Comparison of ENCODE assay signal across 1 cellular context in genomic region chr15:64381000-64381751, GRCh38.
TF ChIP-seq lines count a peak whose summit lies in the region.

A gene with protein sequence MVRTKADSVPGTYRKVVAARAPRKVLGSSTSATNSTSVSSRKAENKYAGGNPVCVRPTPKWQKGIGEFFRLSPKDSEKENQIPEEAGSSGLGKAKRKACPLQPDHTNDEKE (minus strand): TSS chr15:64381441. CDS start chr15:64381371, 70 bp downstream.

TF ChIP-seq in HepG2, 621 proteins besides CTCF, POLR2A, EP300 and RAD21 (continued from another document and continues in another):
- 0 out of 2 replicates have a peak, but pooled peaks have one; percentile 19 for TF ChIP-seq GMEB1 (CRISPR knock-in tag; IDR thresholded peaks at IDR 0.05; ENCODE audit: borderline replicate concordance)
- no peak for TF ChIP-seq CENPX (CRISPR knock-in tag; IDR thresholded peaks at IDR 0.05)
- TF ChIP-seq MED8 (CRISPR knock-in tag; IDR thresholded peaks at IDR 0.05; ENCODE audit: insufficient replicate concordance) = peak; percentile 31
- peak; percentile 25; the same call in 1 of the 2 replicates for TF ChIP-seq ZNF367 (CRISPR knock-in tag; IDR thresholded peaks at IDR 0.05; ENCODE audit: borderline replicate concordance)
- 0 out of 2 replicates have a peak, but pooled peaks have one; percentile 47 for TF ChIP-seq NFKB2 (CRISPR knock-in tag; IDR thresholded peaks at IDR 0.05; ENCODE audit: borderline replicate concordance)
- peak; percentile 69; the same call in 1 of the 2 replicates for TF ChIP-seq REPIN1 (CRISPR knock-in tag; IDR thresholded peaks at IDR 0.05; ENCODE audit: borderline replicate concordance, low read depth)
- TF ChIP-seq ZNF781 (CRISPR knock-in tag; IDR thresholded peaks at IDR 0.05; ENCODE audit: borderline replicate concordance, not compliant biosample characterization) = no peak
- TF ChIP-seq GTF2F1 (IDR thresholded peaks at IDR 0.05; ENCODE audit: low read length) = peak; percentile 30; the same call in 1 of the 2 replicates
- no peak for TF ChIP-seq ZNF441 (CRISPR knock-in tag; IDR thresholded peaks at IDR 0.05; ENCODE audit: borderline replicate concordance)
- TF ChIP-seq ZNF724P (CRISPR knock-in tag; IDR thresholded peaks at IDR 0.05; ENCODE audit: borderline replicate concordance) = 0 out of 2 replicates have a peak, but pooled peaks have one; percentile 44
- peak; percentile 44 for TF ChIP-seq RBFOX2 (IDR thresholded peaks at IDR 0.05; ENCODE audit: low read depth, low read length)
- no peak for TF ChIP-seq ZNF780A (CRISPR knock-in tag; IDR thresholded peaks at IDR 0.05)
- no peak for TF ChIP-seq ARHGAP35 (CRISPR knock-in tag; IDR thresholded peaks at IDR 0.05; ENCODE audit: borderline replicate concordance)
- no peak for TF ChIP-seq HNF1A (IDR thresholded peaks at IDR 0.05; ENCODE audit: low read depth)
- TF ChIP-seq HNF1A (CRISPR knock-in tag; IDR thresholded peaks at IDR 0.05; ENCODE audit: borderline replicate concordance) = no peak
- 0 out of 2 replicates have a peak, but pooled peaks have one; percentile 74 for TF ChIP-seq ZNF547 (CRISPR knock-in tag; IDR thresholded peaks at IDR 0.05)
- no peak for TF ChIP-seq ATF7 (IDR thresholded peaks at IDR 0.05)
- no peak; the same call in 1 of the 2 replicates for TF ChIP-seq ATF7 (CRISPR knock-in tag; IDR thresholded peaks at IDR 0.05)
- peak; percentile 67; the same call in 1 of the 2 replicates for TF ChIP-seq PHF8 (CRISPR knock-in tag; IDR thresholded peaks at IDR 0.05)
- TF ChIP-seq ZNF788 (CRISPR knock-in tag; IDR thresholded peaks at IDR 0.05; ENCODE audit: borderline replicate concordance) = no peak; the same call in 1 of the 2 replicates
- TF ChIP-seq, protein P1, sequence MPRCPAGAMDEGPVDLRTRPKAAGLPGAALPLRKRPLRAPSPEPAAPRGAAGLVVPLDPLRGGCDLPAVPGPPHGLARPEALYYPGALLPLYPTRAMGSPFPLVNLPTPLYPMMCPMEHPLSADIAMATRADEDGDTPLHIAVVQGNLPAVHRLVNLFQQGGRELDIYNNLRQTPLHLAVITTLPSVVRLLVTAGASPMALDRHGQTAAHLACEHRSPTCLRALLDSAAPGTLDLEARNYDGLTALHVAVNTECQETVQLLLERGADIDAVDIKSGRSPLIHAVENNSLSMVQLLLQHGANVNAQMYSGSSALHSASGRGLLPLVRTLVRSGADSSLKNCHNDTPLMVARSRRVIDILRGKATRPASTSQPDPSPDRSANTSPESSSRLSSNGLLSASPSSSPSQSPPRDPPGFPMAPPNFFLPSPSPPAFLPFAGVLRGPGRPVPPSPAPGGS (CRISPR knock-in tag; IDR thresholded peaks at IDR 0.05) = 0 out of 2 replicates have a peak, but pooled peaks have one; percentile 56
- peak; percentile 78; the same call in 1 of the 2 replicates for TF ChIP-seq ZNF44 (CRISPR knock-in tag; IDR thresholded peaks at IDR 0.05)
- TF ChIP-seq CHD2 (IDR thresholded peaks at IDR 0.05; ENCODE audit: low read depth, low read length) = peak; percentile 62; the same call in 1 of the 2 replicates
- TF ChIP-seq CEBPG (CRISPR knock-in tag; IDR thresholded peaks at IDR 0.05) = no peak
- peak; percentile 56 for TF ChIP-seq ZNF883 (CRISPR knock-in tag; IDR thresholded peaks at IDR 0.05; ENCODE audit: not compliant biosample characterization)
- TF ChIP-seq, protein P2, sequence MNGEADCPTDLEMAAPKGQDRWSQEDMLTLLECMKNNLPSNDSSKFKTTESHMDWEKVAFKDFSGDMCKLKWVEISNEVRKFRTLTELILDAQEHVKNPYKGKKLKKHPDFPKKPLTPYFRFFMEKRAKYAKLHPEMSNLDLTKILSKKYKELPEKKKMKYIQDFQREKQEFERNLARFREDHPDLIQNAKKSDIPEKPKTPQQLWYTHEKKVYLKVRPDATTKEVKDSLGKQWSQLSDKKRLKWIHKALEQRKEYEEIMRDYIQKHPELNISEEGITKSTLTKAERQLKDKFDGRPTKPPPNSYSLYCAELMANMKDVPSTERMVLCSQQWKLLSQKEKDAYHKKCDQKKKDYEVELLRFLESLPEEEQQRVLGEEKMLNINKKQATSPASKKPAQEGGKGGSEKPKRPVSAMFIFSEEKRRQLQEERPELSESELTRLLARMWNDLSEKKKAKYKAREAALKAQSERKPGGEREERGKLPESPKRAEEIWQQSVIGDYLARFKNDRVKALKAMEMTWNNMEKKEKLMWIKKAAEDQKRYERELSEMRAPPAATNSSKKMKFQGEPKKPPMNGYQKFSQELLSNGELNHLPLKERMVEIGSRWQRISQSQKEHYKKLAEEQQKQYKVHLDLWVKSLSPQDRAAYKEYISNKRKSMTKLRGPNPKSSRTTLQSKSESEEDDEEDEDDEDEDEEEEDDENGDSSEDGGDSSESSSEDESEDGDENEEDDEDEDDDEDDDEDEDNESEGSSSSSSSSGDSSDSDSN (CRISPR knock-in tag; IDR thresholded peaks at IDR 0.05) = 0 out of 2 replicates have a peak, but pooled peaks have one; percentile 21
- TF ChIP-seq ZNF879 (CRISPR knock-in tag; IDR thresholded peaks at IDR 0.05) = no peak
- no peak for TF ChIP-seq GATA4 (IDR thresholded peaks at IDR 0.05; ENCODE audit: borderline replicate concordance, low read depth)
- TF ChIP-seq ZFY (CRISPR knock-in tag; IDR thresholded peaks at IDR 0.05) = peak; percentile 69; the same call in 1 of the 2 replicates
- TF ChIP-seq PRMT3 (CRISPR knock-in tag; IDR thresholded peaks at IDR 0.05; ENCODE audit: borderline replicate concordance, low read depth) = no peak
- peak; percentile 14; the same call in 1 of the 2 replicates for TF ChIP-seq FOSL2 (CRISPR knock-in tag; IDR thresholded peaks at IDR 0.05)
- TF ChIP-seq CREM (IDR thresholded peaks at IDR 0.05) = peak; percentile 69
- TF ChIP-seq CREM (CRISPR knock-in tag; IDR thresholded peaks at IDR 0.05) = no peak
- TF ChIP-seq PRDM15 (CRISPR knock-in tag; IDR thresholded peaks at IDR 0.05) = no peak
- TF ChIP-seq MAZ (IDR thresholded peaks at IDR 0.05; ENCODE audit: borderline replicate concordance, low read depth, low read length) = no peak
- TF ChIP-seq MAZ (CRISPR knock-in tag; IDR thresholded peaks at IDR 0.05; ENCODE audit: low read depth) = no peak
- peak; percentile 57; the same call in 1 of the 2 replicates for TF ChIP-seq ZNF224 (CRISPR knock-in tag; IDR thresholded peaks at IDR 0.05)
- peak; percentile 19; the same call in 1 of the 2 replicates for TF ChIP-seq FOXK2 (IDR thresholded peaks at IDR 0.05)
- peak; percentile 95 for TF ChIP-seq SAP130 (CRISPR knock-in tag; IDR thresholded peaks at IDR 0.05; ENCODE audit: low read depth)
- TF ChIP-seq EZH2 (conservative IDR thresholded peaks at IDR 0.05; ENCODE audit: low read depth, low read length) = no peak
- TF ChIP-seq, protein P3, sequence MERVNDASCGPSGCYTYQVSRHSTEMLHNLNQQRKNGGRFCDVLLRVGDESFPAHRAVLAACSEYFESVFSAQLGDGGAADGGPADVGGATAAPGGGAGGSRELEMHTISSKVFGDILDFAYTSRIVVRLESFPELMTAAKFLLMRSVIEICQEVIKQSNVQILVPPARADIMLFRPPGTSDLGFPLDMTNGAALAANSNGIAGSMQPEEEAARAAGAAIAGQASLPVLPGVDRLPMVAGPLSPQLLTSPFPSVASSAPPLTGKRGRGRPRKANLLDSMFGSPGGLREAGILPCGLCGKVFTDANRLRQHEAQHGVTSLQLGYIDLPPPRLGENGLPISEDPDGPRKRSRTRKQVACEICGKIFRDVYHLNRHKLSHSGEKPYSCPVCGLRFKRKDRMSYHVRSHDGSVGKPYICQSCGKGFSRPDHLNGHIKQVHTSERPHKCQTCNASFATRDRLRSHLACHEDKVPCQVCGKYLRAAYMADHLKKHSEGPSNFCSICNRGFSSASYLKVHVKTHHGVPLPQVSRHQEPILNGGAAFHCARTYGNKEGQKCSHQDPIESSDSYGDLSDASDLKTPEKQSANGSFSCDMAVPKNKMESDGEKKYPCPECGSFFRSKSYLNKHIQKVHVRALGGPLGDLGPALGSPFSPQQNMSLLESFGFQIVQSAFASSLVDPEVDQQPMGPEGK (CRISPR knock-in tag; IDR thresholded peaks at IDR 0.05) = peak; percentile 46
- TF ChIP-seq ZBTB38 (CRISPR knock-in tag; IDR thresholded peaks at IDR 0.05) = peak; percentile 42; the same call in 1 of the 2 replicates
- TF ChIP-seq RXRB (CRISPR knock-in tag; IDR thresholded peaks at IDR 0.05; ENCODE audit: borderline replicate concordance) = peak; percentile 17; the same call in 1 of the 2 replicates
- TF ChIP-seq ESRRA (CRISPR knock-in tag; IDR thresholded peaks at IDR 0.05; ENCODE audit: low read depth) = no peak
- 0 out of 2 replicates have a peak, but pooled peaks have one; percentile 49 for TF ChIP-seq ZNF30 (CRISPR knock-in tag; IDR thresholded peaks at IDR 0.05)
- TF ChIP-seq ZNF460 (CRISPR knock-in tag; IDR thresholded peaks at IDR 0.05; ENCODE audit: borderline replicate concordance) = no peak
- TF ChIP-seq MED13 (CRISPR knock-in tag; IDR thresholded peaks at IDR 0.05) = no peak
- TF ChIP-seq SP4 (CRISPR knock-in tag; IDR thresholded peaks at IDR 0.05) = peak; percentile 83
- peak; percentile 76; the same call in 1 of the 2 replicates for TF ChIP-seq KMT2A (CRISPR knock-in tag; IDR thresholded peaks at IDR 0.05)
- no peak; the same call in 1 of the 2 replicates for TF ChIP-seq HOXD1 (CRISPR knock-in tag; IDR thresholded peaks at IDR 0.05)
